23 cellular contexts compared by ENCODE assay signal in the genomic region with DNA sequence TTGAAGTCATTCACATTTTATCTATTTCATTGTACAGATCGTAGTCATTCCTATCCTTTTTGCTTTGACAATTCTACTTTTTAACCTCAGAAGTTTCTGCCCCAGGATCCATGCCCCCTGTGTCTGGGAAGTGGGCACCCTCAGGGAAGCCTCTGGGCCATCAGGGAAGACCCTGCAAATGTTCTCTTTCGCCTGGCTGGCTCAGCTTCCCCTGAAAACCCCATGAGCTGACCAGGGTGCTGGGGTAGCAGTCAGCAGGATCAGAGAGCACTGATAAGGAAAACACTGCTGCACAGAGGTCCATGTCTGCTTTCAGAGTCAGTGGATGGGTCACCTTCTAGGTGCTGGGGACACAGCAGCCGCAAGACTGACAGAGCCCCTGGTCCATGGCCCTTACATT. TPM values are rescaled to one million over a fixed set of nuclear protein-coding genes. Genes with fewer than 3 reads are reported as not detected.
"Had no signal": no experiment of that assay in that cellular context is flagged by ENCODE, and none has a peak within 500 bp of the region (broad histone marks: within the 10 kb centered on the region; RNA-seq: fewer than 3 reads in every experiment).

No MANE protein-coding gene starts in this region.

- DNase-seq: colonic mucosa; cortex of kidney; dermis blood vessel endothelial cell; dorsolateral prefrontal cortex; effector CD4-positive, alpha-beta T cell; effector CD8-positive, alpha-beta T cell; effector memory CD4-positive, alpha-beta T cell; effector memory CD8-positive, alpha-beta T cell; endodermal cell; erythroblast; esophagus squamous epithelium; foreskin fibroblast; foreskin keratinocyte; foreskin melanocyte; gastrocnemius medialis; glutamatergic neuron; head of caudate nucleus; heart left ventricle; heart right ventricle had no signal

- H3K27me3 ChIP-seq: colonic mucosa had no signal

- H3K9me3 Mint-ChIP-seq: dendritic cell treated with granulocyte-macrophage colony-stimulating factor and Interleukin-4, amounts not matched to agents 40 ng/mL and 50 ng/mL, for 4 days; effector memory CD8-positive, alpha-beta T cell; endodermal cell had no signal

- H3K4me3 ChIP-seq: colonic mucosa, coronary artery, dorsolateral prefrontal cortex, esophagus squamous epithelium, gastrocnemius medialis, gastroesophageal sphincter, heart left ventricle, heart right ventricle had no signal

- H3K4me3 Mint-ChIP-seq: dendritic cell treated with granulocyte-macrophage colony-stimulating factor and Interleukin-4, amounts not matched to agents 40 ng/mL and 50 ng/mL, for 4 days; effector memory CD8-positive, alpha-beta T cell; endodermal cell had no signal

- H3K36me3 ChIP-seq: colonic mucosa, esophagus squamous epithelium, gastrocnemius medialis, gastroesophageal sphincter, heart left ventricle, heart right ventricle had no signal

- H3K27ac Mint-ChIP-seq: dendritic cell treated with granulocyte-macrophage colony-stimulating factor and Interleukin-4, amounts not matched to agents 40 ng/mL and 50 ng/mL, for 4 days; effector memory CD8-positive, alpha-beta T cell; endodermal cell had no signal

- H3K4me1 ChIP-seq: colonic mucosa, esophagus squamous epithelium, foreskin keratinocyte, gastrocnemius medialis, gastroesophageal sphincter, heart left ventricle, heart right ventricle had no signal

- H3K27ac ChIP-seq: colonic mucosa, coronary artery, dorsolateral prefrontal cortex, epithelial cell of prostate, esophagus squamous epithelium, foreskin keratinocyte, gastrocnemius medialis, gastroesophageal sphincter, heart left ventricle, heart right ventricle had no signal

- H3K9me3 ChIP-seq: colonic mucosa, esophagus squamous epithelium, gastrocnemius medialis, gastroesophageal sphincter, heart left ventricle, heart right ventricle had no signal

- H3K4me1 Mint-ChIP-seq: endodermal cell had no signal

RNA-seq across cellular contexts. Expression of a gene that starts 57.6 kb away (rescaled TPM):
- total RNA-seq: gastrocnemius medialis had no signal
